18 cellular contexts compared by ENCODE assay signal in the genomic region with DNA sequence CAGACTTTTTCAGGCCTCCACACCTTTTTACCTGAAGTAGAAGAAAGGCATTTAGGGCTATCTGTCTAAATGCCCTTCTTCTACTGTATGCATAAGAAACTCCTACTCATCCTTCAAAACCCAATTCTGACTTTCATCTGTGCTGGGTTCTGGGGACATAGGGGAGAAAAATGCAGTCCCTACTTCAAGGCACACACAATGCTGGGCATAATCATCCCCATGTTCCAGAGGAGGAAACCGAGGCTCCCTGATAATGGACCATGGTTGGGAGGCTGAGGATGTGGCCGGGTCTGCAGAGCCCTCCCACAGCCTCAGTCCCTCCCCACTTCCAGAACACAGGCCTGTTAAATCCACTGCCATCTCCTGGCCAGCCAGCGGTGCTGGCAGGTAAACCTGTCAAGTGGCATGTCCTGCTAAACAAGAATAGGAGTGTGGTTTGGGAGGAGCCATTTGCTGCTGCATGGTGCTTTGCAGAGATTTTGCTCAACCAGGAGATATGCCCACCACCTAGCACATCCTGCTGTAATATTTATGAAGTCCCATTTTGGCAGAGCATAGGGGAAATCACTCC. TPM values are rescaled to one million over a fixed set of nuclear protein-coding genes. Genes with fewer than 3 reads are reported as not detected.
A peak's percentile ranks its signal among the peaks of the same experiment; 100 is the strongest.
DNase-seq lines count a peak whose midpoint lies in the region; FAIRE-seq and TF ChIP-seq lines count a peak whose summit lies in the region.
"Had no signal": no experiment of that assay in that cellular context is flagged by ENCODE, and none has a peak within 500 bp of the region (broad histone marks: within the 10 kb centered on the region; RNA-seq: fewer than 3 reads in every experiment).

No MANE protein-coding gene starts in this region.

- H3K9ac ChIP-seq in kidney (ENCODE audit: low read length in 2 of 2) = no peak overlapping the region

- CTCF ChIA-PET in RWPE1 (lab: Yijun Ruan, JAX) = no interaction called here

- DNase-seq in DMS153 treated with DMSO at 0.1 percent for 48 hours (lab: John Stamatoyannopoulos, UW; ENCODE audit: unreplicated experiment) = peak; percentile 45
- peak; percentile 50 for DNase-seq in LNCaP clone FGC (ENCODE audit: low read depth)
- peak; percentile 43 for DNase-seq in RWPE1 (ENCODE audit: low spot score)
- DNase-seq in kidney = peak; percentile 51
- DNase-seq in stimulated activated CD4-positive, alpha-beta T cell treated with anti-CD3 and anti-CD28 coated beads, Interleukin-4, amount 100 ng/mL, for 1 hour = no peak
- no peak for DNase-seq in GF-D8 (lab: John Stamatoyannopoulos, UW)
- DNase-seq in NCI-H2227 treated with DMSO at 0.1 percent for 48 hours (lab: John Stamatoyannopoulos, UW) = no peak
- no peak for DNase-seq in immature natural killer cell
- DNase-seq: activated CD4-positive, alpha-beta T cell treated with anti-CD3 and anti-CD28 coated beads for 4 hours; activated T-cell treated with anti-CD3 and anti-CD28 coated beads, Interleukin-2, amount 50 U/mL, for 48 hours; foreskin fibroblast; SW 1271 had no signal

- no peaks in the 10 kb centered on the region for H3K9me3 ChIP-seq in kidney (ENCODE audit: control insufficient read depth in 1 of 2, low read length in 2 of 2)
- H3K9me3 ChIP-seq: suprapubic skin had no signal

- no peaks in the 10 kb centered on the region for H3K36me3 Mint-ChIP-seq in immature natural killer cell
- H3K36me3 Mint-ChIP-seq: CD14-positive monocyte had no signal

- intact Hi-C loops in kidney (cut with DNase I) = no loop called here

- H3K9me3 Mint-ChIP-seq in immature natural killer cell = no peaks in the 10 kb centered on the region
- H3K9me3 Mint-ChIP-seq: nephron had no signal

- H3K4me1 Mint-ChIP-seq in immature natural killer cell = no peaks in the 10 kb centered on the region
- H3K4me1 Mint-ChIP-seq: CD14-positive monocyte, nephron had no signal

- H3K4me1 ChIP-seq in kidney (ENCODE audit: control insufficient read depth in 1 of 2, insufficient read depth in 1 of 2, low read depth in 1 of 2, low read length in 2 of 2) = no peaks in the 10 kb centered on the region

- no peaks in the 10 kb centered on the region for H3K36me3 ChIP-seq in kidney (ENCODE audit: control insufficient read depth in 1 of 2, insufficient read depth in 2 of 2, low read length in 2 of 2)
- H3K36me3 ChIP-seq: suprapubic skin had no signal

- H3K4me3 ChIP-seq in LNCaP clone FGC (ENCODE audit: low read depth, low read length) (no peak overlapping the region), kidney (ENCODE audit: low read length in 2 of 2) (no peak overlapping the region)
- H3K4me3 ChIP-seq: skin epidermis, suprapubic skin had no signal

- H3K27ac Mint-ChIP-seq in immature natural killer cell = no peak overlapping the region
- H3K27ac Mint-ChIP-seq: CD14-positive monocyte, nephron had no signal

- FAIRE-seq in kidney (lab: Jason Lieb, UNC) = no peak

- peaks cover 3 to 4% (median 4%) of the 10 kb centered on the region in 3 donors for H3K27me3 Mint-ChIP-seq in immature natural killer cell (ENCODE audit: low read depth in 3 of 3)

- H3K27ac ChIP-seq in RWPE1 (no peak overlapping the region), kidney (ENCODE audit: low read depth in 2 of 2, low read length in 2 of 2) (no peak overlapping the region)
- H3K27ac ChIP-seq: skin epidermis, suprapubic skin had no signal

- POLR2A ChIA-PET in RWPE1 (lab: Yijun Ruan, JAX; ENCODE audit: low non-redundant PET) = no interaction called here

- peak; percentile 49 for TF ChIP-seq CTCF in LNCaP clone FGC (IDR thresholded peaks at IDR 0.05; ENCODE audit: control insufficient read depth, extremely low read depth, insufficient read depth)
- TF ChIP-seq CTCF in RWPE1 (conservative IDR thresholded peaks at IDR 0.05; ENCODE audit: low read depth) = no peak
- no peak for TF ChIP-seq CTCF in kidney (IDR thresholded peaks at IDR 0.05; ENCODE audit: borderline replicate concordance, extremely low read depth, insufficient read depth)

- H3K4me3 Mint-ChIP-seq in immature natural killer cell = no peak overlapping the region
- H3K4me3 Mint-ChIP-seq: CD14-positive monocyte, nephron had no signal

RNA-seq across cellular contexts. Expression of gene GRID1, which starts 32.0 kb away (rescaled TPM):
- total RNA-seq in kidney = 1.4 TPM
- polyA plus RNA-seq in kidney (ENCODE audit: insufficient read depth, low read depth, low replicate concordance) = 0.37 TPM
- polyA plus RNA-seq in immature natural killer cell = not detected
- total RNA-seq: LHCN-M2 had no signal
- polyA plus RNA-seq: aorta, CD14-positive monocyte had no signal

Comparison
In these comparisons a context has a peak if more than half of its experiments do, and no peak if none do; other contexts are left out.
1. DNase-seq: peak in DMS153 treated with DMSO at 0.1 percent for 48 hours (single experiment), LNCaP clone FGC (single experiment), RWPE1 (single experiment) and kidney (single experiment); none in stimulated activated CD4-positive, alpha-beta T cell treated with anti-CD3 and anti-CD28 coated beads, Interleukin-4, amount 100 ng/mL, for 1 hour (single experiment), GF-D8 (single experiment), NCI-H2227 treated with DMSO at 0.1 percent for 48 hours (single experiment) and immature natural killer cell (0 of 3).